In the genomic region with DNA sequence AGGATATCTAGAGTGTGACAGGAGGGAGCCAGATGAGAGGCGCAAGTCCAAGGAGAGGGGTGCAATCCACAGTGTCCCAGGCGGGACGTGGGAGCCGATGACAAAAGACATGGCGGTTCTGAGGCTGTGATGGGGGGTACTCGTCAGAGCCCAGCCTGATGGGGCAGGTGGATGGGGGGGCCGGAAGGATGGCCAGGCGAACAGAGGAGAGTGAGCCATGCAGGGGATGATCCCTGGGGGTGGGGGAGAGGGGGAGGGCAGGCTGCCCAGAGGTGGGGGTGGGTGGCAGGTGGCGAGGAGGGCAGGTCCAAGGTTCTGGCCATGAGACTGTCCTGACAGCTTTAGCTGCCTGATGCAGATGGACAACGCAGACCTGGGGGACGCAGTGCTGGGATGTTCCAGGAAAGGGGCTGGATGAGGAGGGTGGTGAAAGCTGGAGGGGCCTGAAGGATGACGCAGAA, we compare ENCODE assay signal across 1 cellular context.
TF ChIP-seq lines count a peak whose summit lies in the region.

No MANE protein-coding gene starts in this region.

TF ChIP-seq in HCT116, 20 proteins besides CTCF, POLR2A, EP300 and RAD21:
- TF ChIP-seq, protein P1, sequence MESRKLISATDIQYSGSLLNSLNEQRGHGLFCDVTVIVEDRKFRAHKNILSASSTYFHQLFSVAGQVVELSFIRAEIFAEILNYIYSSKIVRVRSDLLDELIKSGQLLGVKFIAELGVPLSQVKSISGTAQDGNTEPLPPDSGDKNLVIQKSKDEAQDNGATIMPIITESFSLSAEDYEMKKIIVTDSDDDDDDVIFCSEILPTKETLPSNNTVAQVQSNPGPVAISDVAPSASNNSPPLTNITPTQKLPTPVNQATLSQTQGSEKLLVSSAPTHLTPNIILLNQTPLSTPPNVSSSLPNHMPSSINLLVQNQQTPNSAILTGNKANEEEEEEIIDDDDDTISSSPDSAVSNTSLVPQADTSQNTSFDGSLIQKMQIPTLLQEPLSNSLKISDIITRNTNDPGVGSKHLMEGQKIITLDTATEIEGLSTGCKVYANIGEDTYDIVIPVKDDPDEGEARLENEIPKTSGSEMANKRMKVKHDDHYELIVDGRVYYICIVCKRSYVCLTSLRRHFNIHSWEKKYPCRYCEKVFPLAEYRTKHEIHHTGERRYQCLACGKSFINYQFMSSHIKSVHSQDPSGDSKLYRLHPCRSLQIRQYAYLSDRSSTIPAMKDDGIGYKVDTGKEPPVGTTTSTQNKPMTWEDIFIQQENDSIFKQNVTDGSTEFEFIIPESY (IDR thresholded peaks at IDR 0.05; ENCODE audit: extremely low read depth, insufficient replicate concordance, low read length): no peak
- no peak for TF ChIP-seq SIN3A (IDR thresholded peaks at IDR 0.05; ENCODE audit: low read depth)
- no peak for TF ChIP-seq EZH2phosphoT487 (IDR thresholded peaks at IDR 0.05; ENCODE audit: borderline replicate concordance)
- no peak for TF ChIP-seq SP1 (IDR thresholded peaks at IDR 0.05; ENCODE audit: low read depth)
- no peak for TF ChIP-seq TCF7L2 (IDR thresholded peaks at IDR 0.05; ENCODE audit: borderline replicate concordance, extremely low read depth, insufficient read depth, insufficient read length)
- TF ChIP-seq ZNF274 (IDR thresholded peaks at IDR 0.05; ENCODE audit: low read depth, low read length): no peak
- no peak for TF ChIP-seq FOSL1 (IDR thresholded peaks at IDR 0.05; ENCODE audit: low read depth)
- TF ChIP-seq JUND (IDR thresholded peaks at IDR 0.05): no peak
- TF ChIP-seq YY1 (IDR thresholded peaks at IDR 0.05; ENCODE audit: extremely low read depth, insufficient replicate concordance, low read depth, low read length): no peak
- no peak for TF ChIP-seq EGR1 (IDR thresholded peaks at IDR 0.05; ENCODE audit: low read depth)
- TF ChIP-seq ZFX (IDR thresholded peaks at IDR 0.05): no peak
- no peak for TF ChIP-seq EZH2 (IDR thresholded peaks at IDR 0.05)
- TF ChIP-seq, protein P2, sequence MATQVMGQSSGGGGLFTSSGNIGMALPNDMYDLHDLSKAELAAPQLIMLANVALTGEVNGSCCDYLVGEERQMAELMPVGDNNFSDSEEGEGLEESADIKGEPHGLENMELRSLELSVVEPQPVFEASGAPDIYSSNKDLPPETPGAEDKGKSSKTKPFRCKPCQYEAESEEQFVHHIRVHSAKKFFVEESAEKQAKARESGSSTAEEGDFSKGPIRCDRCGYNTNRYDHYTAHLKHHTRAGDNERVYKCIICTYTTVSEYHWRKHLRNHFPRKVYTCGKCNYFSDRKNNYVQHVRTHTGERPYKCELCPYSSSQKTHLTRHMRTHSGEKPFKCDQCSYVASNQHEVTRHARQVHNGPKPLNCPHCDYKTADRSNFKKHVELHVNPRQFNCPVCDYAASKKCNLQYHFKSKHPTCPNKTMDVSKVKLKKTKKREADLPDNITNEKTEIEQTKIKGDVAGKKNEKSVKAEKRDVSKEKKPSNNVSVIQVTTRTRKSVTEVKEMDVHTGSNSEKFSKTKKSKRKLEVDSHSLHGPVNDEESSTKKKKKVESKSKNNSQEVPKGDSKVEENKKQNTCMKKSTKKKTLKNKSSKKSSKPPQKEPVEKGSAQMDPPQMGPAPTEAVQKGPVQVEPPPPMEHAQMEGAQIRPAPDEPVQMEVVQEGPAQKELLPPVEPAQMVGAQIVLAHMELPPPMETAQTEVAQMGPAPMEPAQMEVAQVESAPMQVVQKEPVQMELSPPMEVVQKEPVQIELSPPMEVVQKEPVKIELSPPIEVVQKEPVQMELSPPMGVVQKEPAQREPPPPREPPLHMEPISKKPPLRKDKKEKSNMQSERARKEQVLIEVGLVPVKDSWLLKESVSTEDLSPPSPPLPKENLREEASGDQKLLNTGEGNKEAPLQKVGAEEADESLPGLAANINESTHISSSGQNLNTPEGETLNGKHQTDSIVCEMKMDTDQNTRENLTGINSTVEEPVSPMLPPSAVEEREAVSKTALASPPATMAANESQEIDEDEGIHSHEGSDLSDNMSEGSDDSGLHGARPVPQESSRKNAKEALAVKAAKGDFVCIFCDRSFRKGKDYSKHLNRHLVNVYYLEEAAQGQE (IDR thresholded peaks at IDR 0.05; ENCODE audit: low read depth): no peak
- TF ChIP-seq, protein P3, sequence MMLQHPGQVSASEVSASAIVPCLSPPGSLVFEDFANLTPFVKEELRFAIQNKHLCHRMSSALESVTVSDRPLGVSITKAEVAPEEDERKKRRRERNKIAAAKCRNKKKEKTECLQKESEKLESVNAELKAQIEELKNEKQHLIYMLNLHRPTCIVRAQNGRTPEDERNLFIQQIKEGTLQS (IDR thresholded peaks at IDR 0.05): no peak
- TF ChIP-seq POLR2AphosphoS5 (IDR thresholded peaks at IDR 0.05; ENCODE audit: low read depth, low read length): no peak
- TF ChIP-seq ELF1 (IDR thresholded peaks at IDR 0.05; ENCODE audit: borderline replicate concordance, low read depth): no peak
- TF ChIP-seq, protein P4, sequence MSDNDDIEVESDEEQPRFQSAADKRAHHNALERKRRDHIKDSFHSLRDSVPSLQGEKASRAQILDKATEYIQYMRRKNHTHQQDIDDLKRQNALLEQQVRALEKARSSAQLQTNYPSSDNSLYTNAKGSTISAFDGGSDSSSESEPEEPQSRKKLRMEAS (IDR thresholded peaks at IDR 0.05): no peak
- TF ChIP-seq CEBPB (IDR thresholded peaks at IDR 0.05; ENCODE audit: low read depth): no peak
- TF ChIP-seq CBX3 (IDR thresholded peaks at IDR 0.05; ENCODE audit: low read depth): no peak
- TF ChIP-seq SRF (IDR thresholded peaks at IDR 0.05; ENCODE audit: low read depth): no peak
